Comparison of ENCODE assay signal across 18 cellular contexts in genomic region chr9:127095416-127095815, GRCh38. TPM values are rescaled to one million over a fixed set of nuclear protein-coding genes. Genes with fewer than 3 reads are reported as not detected.
"Had no signal": no experiment of that assay in that cellular context is flagged by ENCODE, and none has a peak within 500 bp of the region (broad histone marks: within the 10 kb centered on the region; RNA-seq: fewer than 3 reads in every experiment).

No MANE protein-coding gene starts in this region.

- H3K4me3 Mint-ChIP-seq: activated CD8-positive, alpha-beta memory T cell treated with anti-CD3 and anti-CD28 coated beads, Interleukin-2, amount 10 ng/mL, durations not matched to agents 7 days and 5 days; activated T-cell treated with anti-CD3 and anti-CD28 coated beads, Interleukin-2, amount 50 U/mL, for 4 hours; natural killer cell had no signal

- H3K9me3 Mint-ChIP-seq: activated T-cell treated with anti-CD3 and anti-CD28 coated beads, Interleukin-2, amount 50 U/mL, for 4 hours; natural killer cell had no signal

- DNase-seq: activated CD8-positive, alpha-beta memory T cell treated with anti-CD3 and anti-CD28 coated beads, Interleukin-2, amount 10 ng/mL, durations not matched to agents 7 days and 5 days; activated T-cell treated with anti-CD3 and anti-CD28 coated beads, Interleukin-2, amount 50 U/mL, for 4 hours; colonic mucosa; effector CD4-positive, alpha-beta T cell; gastrocnemius medialis; heart right ventricle; kidney; natural killer cell; psoas muscle; right lobe of liver; SHP77; stimulated activated CD4-positive, alpha-beta T cell treated with anti-CD3 and anti-CD28 coated beads, Interleukin-12 subunit alpha, Interleukin-12 subunit beta, amount 100 ng/mL, for 4 hours; stimulated activated naive CD8-positive, alpha-beta T cell treated with anti-CD3 and anti-CD28 coated beads, Interleukin-15, Interleukin-2, amounts not matched to agents 100 U/mL and 50 U/mL, for 24 hours; T-helper 2 cell had no signal

- H3K27me3 Mint-ChIP-seq: activated CD8-positive, alpha-beta memory T cell treated with anti-CD3 and anti-CD28 coated beads, Interleukin-2, amount 10 ng/mL, durations not matched to agents 7 days and 5 days had no signal

- H3K27me3 ChIP-seq: ascending aorta, colonic mucosa, gastrocnemius medialis, heart right ventricle, right lobe of liver had no signal

- ATAC-seq: activated CD4-positive, CD25-positive, alpha-beta regulatory T cell treated with anti-CD3 and anti-CD28 coated beads, Interleukin-2, amount 50 U/mL, for 24 hours; activated CD8-positive, alpha-beta memory T cell treated with anti-CD3 and anti-CD28 coated beads, Interleukin-2, amount 10 ng/mL, durations not matched to agents 7 days and 5 days; activated T-cell treated with anti-CD3 and anti-CD28 coated beads, Interleukin-2, amount 50 U/mL, for 4 hours; gastrocnemius medialis; natural killer cell; psoas muscle; right lobe of liver; SK-N-SH treated with all-trans-retinoic acid at 6 μM for 48 hours; stimulated activated naive CD8-positive, alpha-beta T cell treated with anti-CD3 and anti-CD28 coated beads, Interleukin-15, Interleukin-2, amounts not matched to agents 100 U/mL and 50 U/mL, for 24 hours had no signal

- H3K27ac Mint-ChIP-seq: activated CD8-positive, alpha-beta memory T cell treated with anti-CD3 and anti-CD28 coated beads, Interleukin-2, amount 10 ng/mL, durations not matched to agents 7 days and 5 days; natural killer cell had no signal

- H3K9me3 ChIP-seq: ascending aorta, colonic mucosa, gastrocnemius medialis, heart right ventricle, psoas muscle, right lobe of liver, thoracic aorta had no signal

- FAIRE-seq: kidney had no signal

- H3K4me3 ChIP-seq: ascending aorta, colonic mucosa, gastrocnemius medialis, heart right ventricle, psoas muscle, right lobe of liver, thoracic aorta had no signal

- H3K4me1 Mint-ChIP-seq: activated CD8-positive, alpha-beta memory T cell treated with anti-CD3 and anti-CD28 coated beads, Interleukin-2, amount 10 ng/mL, durations not matched to agents 7 days and 5 days had no signal

- H3K36me3 ChIP-seq: colonic mucosa, right lobe of liver, thoracic aorta had no signal

- H3K36me3 Mint-ChIP-seq: activated CD8-positive, alpha-beta memory T cell treated with anti-CD3 and anti-CD28 coated beads, Interleukin-2, amount 10 ng/mL, durations not matched to agents 7 days and 5 days; natural killer cell had no signal

- H3K27ac ChIP-seq: ascending aorta, colonic mucosa, psoas muscle, right lobe of liver, thoracic aorta had no signal

- H3K4me1 ChIP-seq: ascending aorta, colonic mucosa, gastrocnemius medialis, right lobe of liver had no signal

RNA-seq across cellular contexts. Expression of gene ANGPTL2, which starts 27.0 kb away (rescaled TPM):
- total RNA-seq: activated CD8-positive, alpha-beta memory T cell treated with anti-CD3 and anti-CD28 coated beads, Interleukin-2, amount 10 ng/mL, durations not matched to agents 7 days and 5 days; natural killer cell had no signal
